Comparison of ENCODE assay signal across 10 cellular contexts in the genomic region with DNA sequence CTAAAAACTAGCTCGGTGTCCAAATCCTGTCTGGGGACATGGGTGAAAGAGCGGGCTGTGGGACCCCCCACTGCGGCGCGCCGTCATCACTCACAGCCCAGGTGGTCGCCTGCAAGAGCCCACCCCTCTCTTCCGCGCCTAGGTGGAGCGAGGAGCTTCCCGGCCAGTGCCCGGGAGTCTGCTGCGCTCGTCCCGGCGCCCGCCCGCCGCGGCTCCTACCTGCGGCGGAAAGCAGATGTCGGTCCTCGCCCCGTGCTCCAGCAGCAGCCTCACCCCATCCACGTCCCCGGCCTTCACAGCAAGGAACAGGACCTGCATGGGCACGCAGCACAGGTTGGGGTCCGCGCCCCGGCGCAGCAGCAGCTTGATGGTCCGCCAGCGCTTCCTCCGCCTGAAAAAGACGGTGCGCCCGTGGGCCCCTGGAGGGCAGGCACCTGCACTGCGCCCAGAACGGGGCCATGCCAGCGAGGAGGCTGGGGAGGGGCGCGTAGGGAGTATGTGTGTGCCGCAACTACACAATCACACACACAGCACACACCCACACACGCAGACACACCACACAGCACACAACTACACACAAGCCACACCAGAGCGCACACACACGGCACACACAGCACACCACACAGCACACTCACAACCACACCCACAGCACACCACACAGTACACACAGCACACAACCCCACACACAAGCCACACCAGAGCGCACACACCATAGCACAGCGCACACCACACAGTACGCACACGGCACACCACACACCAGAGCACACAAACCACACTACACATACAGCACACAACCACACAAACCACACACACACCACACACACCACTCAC. TPM values are rescaled to one million over a fixed set of nuclear protein-coding genes. Genes with fewer than 3 reads are reported as not detected.
DNase-seq lines count a peak whose midpoint lies in the region; FAIRE-seq and TF ChIP-seq lines count a peak whose summit lies in the region.
"Had no signal": no experiment of that assay in that cellular context is flagged by ENCODE, and none has a peak within 500 bp of the region (broad histone marks: within the 10 kb centered on the region; RNA-seq: fewer than 3 reads in every experiment).

No MANE protein-coding gene starts in this region.

- H2BK15ac ChIP-seq in mesenchymal stem cell (ENCODE audit: low read depth, poor library complexity, severe bottlenecking): no peak overlapping the region

- no peak overlapping the region for H3K23ac ChIP-seq in mesenchymal stem cell (ENCODE audit: low read length in 2 of 2)

- H3K14ac ChIP-seq in mesenchymal stem cell (ENCODE audit: low read length in 2 of 2): peak overlapping the region in 1 of 2 experiments; percentile 81

- intact Hi-C loops in testis (cut with DNase I; ENCODE audit: low total_unique reads): no loop called here

- H3K4me3 Mint-ChIP-seq in endothelial cell (ENCODE audit: unreplicated experiment): no peak overlapping the region

- no peak overlapping the region for H2BK120ac ChIP-seq in mesenchymal stem cell (ENCODE audit: low read depth, low read length)

- no peak overlapping the region for H3K4ac ChIP-seq in mesenchymal stem cell (ENCODE audit: low read depth in 1 of 2, low read length in 2 of 2)

- TF ChIP-seq POLR2A in GM12891 (IDR thresholded peaks at IDR 0.05; ENCODE audit: low read depth, low read length): no peak
- TF ChIP-seq POLR2A in testis (IDR thresholded peaks at IDR 0.05): no peak

- no peak overlapping the region for H2BK5ac ChIP-seq in mesenchymal stem cell (ENCODE audit: low read depth, low read length, poor library complexity, severe bottlenecking)

- H3K36me3 ChIP-seq in mesenchymal stem cell (ENCODE audit: control insufficient read depth in 1 of 2, insufficient read depth in 2 of 2, low read depth in 1 of 2, low read length in 2 of 2) (peaks cover 20 to 26% of the 10 kb centered on the region in 2 experiments), testis (ENCODE audit: low read depth, missing control alignments) (no peaks in the 10 kb centered on the region)

- peak overlapping the region; percentile 44 for H3K9ac ChIP-seq in mesenchymal stem cell (ENCODE audit: low read length)

- H3K9me3 Mint-ChIP-seq in endothelial cell (ENCODE audit: unreplicated experiment): peaks cover 17% of the 10 kb centered on the region

- peak overlapping the region; percentile 39 for H3K27ac Mint-ChIP-seq in endothelial cell (ENCODE audit: unreplicated experiment)

- peaks cover 12% of the 10 kb centered on the region for H3K27me3 Mint-ChIP-seq in endothelial cell (ENCODE audit: unreplicated experiment)

- H3K9me3 ChIP-seq in mesenchymal stem cell (ENCODE audit: control insufficient read depth, low read length) (peaks cover 8% of the 10 kb centered on the region), testis (no peaks in the 10 kb centered on the region)

- H3K4me2 ChIP-seq in mesenchymal stem cell (ENCODE audit: low read length, poor library complexity, severe bottlenecking): no peak overlapping the region

- H3K18ac ChIP-seq in mesenchymal stem cell (ENCODE audit: low read depth in 1 of 2, low read length in 2 of 2): no peak overlapping the region

- peak overlapping the region in 1 of 2 experiments; percentile 64 for H3K4me3 ChIP-seq in mesenchymal stem cell (ENCODE audit: insufficient read depth in 1 of 2, low read depth in 1 of 2, low read length in 2 of 2)
- H3K4me3 ChIP-seq in testis: peak overlapping the region in 1 of 2 donors; percentile 34
- H3K4me3 ChIP-seq: MG63 had no signal

- no peak overlapping the region for H2AFZ ChIP-seq in mesenchymal stem cell (ENCODE audit: low read depth, low read length)

- TF ChIP-seq CTCF in endothelial cell (IDR thresholded peaks at IDR 0.05; ENCODE audit: unreplicated experiment): no peak
- TF ChIP-seq CTCF in testis (IDR thresholded peaks at IDR 0.05): no peak

- H3K27me3 ChIP-seq in mesenchymal stem cell (ENCODE audit: control insufficient read depth in 1 of 2, insufficient read depth in 1 of 2, low read length in 2 of 2) (peaks cover 4 to 7% of the 10 kb centered on the region in 2 experiments), testis (no peaks in the 10 kb centered on the region)
- H3K27me3 ChIP-seq: MG63 had no signal

- no peak overlapping the region for H4K91ac ChIP-seq in mesenchymal stem cell (ENCODE audit: low read length)

- H3K4me1 Mint-ChIP-seq in endothelial cell (ENCODE audit: unreplicated experiment): peaks cover 7% of the 10 kb centered on the region

- H3K27ac ChIP-seq in mesenchymal stem cell (ENCODE audit: low read length, poor library complexity, severe bottlenecking): no peak overlapping the region
- no peak overlapping the region for H3K27ac ChIP-seq in testis

- H2AK5ac ChIP-seq in mesenchymal stem cell (ENCODE audit: low read length, severe bottlenecking): no peak overlapping the region

- no peak overlapping the region for H4K8ac ChIP-seq in mesenchymal stem cell (ENCODE audit: low read length)

- 47% methylated on average over 45 of the region's 51 CpGs for WGBS in mesenchymal stem cell
- WGBS in testis, 2 donors: 30 to 42% methylated on average over 11 to 33 of the region's 51 CpGs

- no peak overlapping the region for H2BK12ac ChIP-seq in mesenchymal stem cell (ENCODE audit: low read length in 2 of 2)

- H3K4me1 ChIP-seq in mesenchymal stem cell (ENCODE audit: control insufficient read depth, insufficient read depth, low read depth, low read length) (peaks cover 3% of the 10 kb centered on the region), testis (peaks cover 4% of the 10 kb centered on the region)

- FAIRE-seq in GM12891 (lab: Jason Lieb, UNC): peak; percentile 80
- FAIRE-seq: colon had no signal

- H3K36me3 Mint-ChIP-seq in endothelial cell (ENCODE audit: low read depth, unreplicated experiment): peaks cover 30% of the 10 kb centered on the region

- peak; percentile 8 for DNase-seq in 8988T
- no peak for DNase-seq in GM12891 (ENCODE audit: insufficient read length, low spot score)
- DNase-seq in endothelial cell (ENCODE audit: low spot score): no peak
- no peak for DNase-seq in mesenchymal stem cell
- no peak for DNase-seq in hippocampal formation (lab: John Stamatoyannopoulos, UW)
- no peak for DNase-seq in testis
- no peak for DNase-seq in CD1c-positive myeloid dendritic cell (ENCODE audit: extremely low spot score)
- DNase-seq in GOT3 (lab: John Stamatoyannopoulos, UW): no peak
- DNase-seq: MG63 had no signal

- no peaks in the 10 kb centered on the region for H3K79me1 ChIP-seq in mesenchymal stem cell (replicated peaks; ENCODE audit: low read length, poor library complexity, severe bottlenecking)

TF ChIP-seq in GM12891, 5 proteins besides CTCF, POLR2A, EP300 and RAD21:
- TF ChIP-seq POLR2AphosphoS5 (IDR thresholded peaks at IDR 0.05; ENCODE audit: low read depth, low read length): no peak
- no peak for TF ChIP-seq TAF1 (IDR thresholded peaks at IDR 0.05; ENCODE audit: low read depth, low read length)

RNA-seq across cellular contexts. Expression of a gene that starts 37.4 kb away (rescaled TPM):
- 8.3 TPM for polyA plus RNA-seq in GM12891 (2012; ENCODE audit: low read depth, missing spikeins)
- 5.6 TPM for total RNA-seq in endothelial cell (ENCODE audit: unreplicated experiment)
- 3.6 TPM for polyA plus RNA-seq in mesenchymal stem cell (2013, experiment 1 of 2)
- 2.7 TPM for polyA plus RNA-seq in mesenchymal stem cell (2013, experiment 2 of 2)
- 10 to 100 TPM; 57.3 to 75.7 TPM for total RNA-seq in testis
- 92.5 TPM for polyA plus RNA-seq in testis (ENCODE audit: insufficient read depth, low read depth, low replicate concordance)

RNA-seq across cellular contexts. Expression of a gene that starts 39.8 kb away (rescaled TPM):
- 6.9 TPM for polyA plus RNA-seq in GM12891 (2012; ENCODE audit: low read depth, missing spikeins)
- total RNA-seq in endothelial cell (ENCODE audit: unreplicated experiment) (1.5 TPM), testis (10 to 100 TPM; 24.7 to 37.6 TPM)
- polyA plus RNA-seq in mesenchymal stem cell (2013, experiment 1 of 2): 3.5 TPM
- polyA plus RNA-seq in mesenchymal stem cell (2013, experiment 2 of 2): 4.1 TPM
- 19.3 TPM for polyA plus RNA-seq in testis (ENCODE audit: insufficient read depth, low read depth, low replicate concordance)

RNA-seq across cellular contexts. Expression of a gene that starts 47.9 kb away (rescaled TPM):
- polyA plus RNA-seq in GM12891 (2012; ENCODE audit: low read depth, missing spikeins): 26.9 TPM
- 29.2 TPM for total RNA-seq in endothelial cell (ENCODE audit: unreplicated experiment)
- polyA plus RNA-seq in mesenchymal stem cell (2013, experiment 1 of 2): 42.6 TPM
- polyA plus RNA-seq in mesenchymal stem cell (2013, experiment 2 of 2): 43.8 TPM
- total RNA-seq in testis: 10 to 100 TPM; 39.1 to 48.5 TPM
- 28.9 TPM for polyA plus RNA-seq in testis (ENCODE audit: insufficient read depth, low read depth, low replicate concordance)

Comparison
In these comparisons a context has a peak if more than half of its experiments do, and no peak if none do; other contexts are left out.
1. RNA of a gene that starts 39.8 kb away (total RNA-seq): 24.7 to 37.6 TPM in testis; 1.5 TPM in endothelial cell (single experiment); every median in the first group is over 10 times any median in the second.